Comparison of ENCODE assay signal across 10 cellular contexts in the genomic region with DNA sequence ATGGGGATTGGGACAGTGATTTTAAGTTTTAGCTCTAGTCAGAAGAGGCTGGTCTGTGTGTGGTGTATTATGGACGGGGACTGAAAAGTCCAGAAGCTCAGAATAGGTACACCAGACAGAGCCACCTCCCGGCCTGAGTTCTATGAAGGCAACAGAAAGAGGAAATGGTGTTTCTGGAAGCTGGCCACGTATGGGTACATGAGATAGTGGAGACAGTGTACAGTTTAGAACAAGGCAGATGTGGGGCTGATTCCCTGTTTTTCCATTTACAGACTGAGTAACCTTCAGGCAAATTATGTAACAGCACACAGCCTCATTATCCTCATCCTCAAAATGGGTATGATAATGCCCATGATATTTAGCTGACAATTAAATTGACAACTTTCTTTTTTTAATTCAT. TPM values are rescaled to one million over a fixed set of nuclear protein-coding genes. Genes with fewer than 3 reads are reported as not detected.
A peak's percentile ranks its signal among the peaks of the same experiment; 100 is the strongest.
DNase-seq lines count a peak whose midpoint lies in the region; ATAC-seq and TF ChIP-seq lines count a peak whose summit lies in the region.
"Had no signal": no experiment of that assay in that cellular context is flagged by ENCODE, and none has a peak within 500 bp of the region (broad histone marks: within the 10 kb centered on the region; RNA-seq: fewer than 3 reads in every experiment).

No MANE protein-coding gene starts in this region.

- TF ChIP-seq CTCF in Caco-2 (IDR thresholded peaks at IDR 0.05; ENCODE audit: insufficient read depth in 1 of 2, low read depth in 1 of 2, low read length in 1 of 2, severe bottlenecking in 1 of 2, unreplicated experiment in 1 of 2) = no peak
- TF ChIP-seq CTCF in LNCaP clone FGC (IDR thresholded peaks at IDR 0.05; ENCODE audit: control insufficient read depth, extremely low read depth, insufficient read depth) = no peak
- no peak for TF ChIP-seq CTCF in cardiac fibroblast (IDR thresholded peaks at IDR 0.05; ENCODE audit: low read depth, low read length)
- no peak for TF ChIP-seq CTCF in nephron (IDR thresholded peaks at IDR 0.05; ENCODE audit: unreplicated experiment in 3 of 3)

- intact Hi-C loops in Caco-2 (cut with micrococcal nuclease; ENCODE audit: unreplicated experiment) = no loop called here

- H3K4me3 ChIP-seq in Caco-2 (ENCODE audit: low read depth, low read length) = no peak overlapping the region
- peak overlapping the region; percentile 65 for H3K4me3 ChIP-seq in LNCaP clone FGC (ENCODE audit: low read depth, low read length)
- peak overlapping the region; percentile 63 to 73 for H3K4me3 ChIP-seq in cardiac fibroblast (replicated peaks in 1 of 2; ENCODE audit: low read depth in 2 of 2, low read length in 2 of 2)

- H3K27me3 ChIP-seq in Caco-2 (replicated peaks; ENCODE audit: control insufficient read depth, insufficient read depth, low read length) = no peaks in the 10 kb centered on the region
- H3K27me3 ChIP-seq: ovary had no signal

- BruUV-seq in Caco-2 (replicated peaks; lab: Mats Ljungman, UMichigan) = no TSS peak

- H3K27ac Mint-ChIP-seq in Caco-2 (ENCODE audit: unreplicated experiment) = no peak overlapping the region
- no peak overlapping the region for H3K27ac Mint-ChIP-seq in nephron

- H3K27me3 Mint-ChIP-seq in Caco-2 (ENCODE audit: insufficient read depth, unreplicated experiment) = no peaks in the 10 kb centered on the region
- peaks cover 14% of the 10 kb centered on the region for H3K27me3 Mint-ChIP-seq in nephron (ENCODE audit: low read depth)

- peak overlapping the region; percentile 99 for H3K4me3 Mint-ChIP-seq in Caco-2 (ENCODE audit: unreplicated experiment)
- peak overlapping the region; percentile 85 to 95 (median 94) for H3K4me3 Mint-ChIP-seq in nephron

- H3K4me1 ChIP-seq in Caco-2 = peaks cover 19% of the 10 kb centered on the region

- DNase-seq in Caco-2 (no peak), LNCaP clone FGC (ENCODE audit: low read depth) (no peak), cardiac fibroblast (ENCODE audit: low read depth in 2 of 2) (peak; percentile 17 to 35), DMS53 treated with DMSO at 0.1 percent for 48 hours (lab: John Stamatoyannopoulos, UW; ENCODE audit: unreplicated experiment) (no peak), hepatic stellate cell (ENCODE audit: low spot score) (no peak), mucosa of gallbladder (ENCODE audit: low spot score) (no peak)
- DNase-seq: anterior cingulate cortex, ovary had no signal

- no peak for ATAC-seq in HG03196 (IDR thresholded peaks at IDR 0.05; ENCODE audit: unreplicated experiment)

- 0 out of 2 replicates have a peak, but pooled peaks cover 4% of the 10 kb centered on the region for H3K9me3 ChIP-seq in Caco-2
- H3K9me3 ChIP-seq: ovary had no signal

- H3K36me3 Mint-ChIP-seq in Caco-2 (ENCODE audit: insufficient read depth, unreplicated experiment) = peaks cover 30% of the 10 kb centered on the region
- peaks cover 15% of the 10 kb centered on the region for H3K36me3 Mint-ChIP-seq in nephron (ENCODE audit: low read depth)

- POLR2A ChIA-PET in Caco-2 (lab: Charles Lee) = no interaction called here

- CTCF ChIA-PET in Caco-2 (lab: Charles Lee) = interaction anchor here (0.6 kb wide), 1 partner anchor 82 kb away, joined by 3 read pairs; no protein-coding TSS in a partner anchor

- H3K4me1 Mint-ChIP-seq in Caco-2 (ENCODE audit: low read depth, unreplicated experiment) (peaks cover 9% of the 10 kb centered on the region), nephron (peaks cover 16% of the 10 kb centered on the region)

- H3K36me3 ChIP-seq in Caco-2 (ENCODE audit: control insufficient read depth, insufficient read depth, low read length) = no peaks in the 10 kb centered on the region
- H3K36me3 ChIP-seq: ovary had no signal

- H3K9me3 Mint-ChIP-seq in Caco-2 (ENCODE audit: unreplicated experiment) = no peaks in the 10 kb centered on the region
- no peaks in the 10 kb centered on the region for H3K9me3 Mint-ChIP-seq in nephron

RNA-seq across cellular contexts. Expression of a gene that starts 1.3 kb away (rescaled TPM):
- total RNA-seq in Caco-2 (2022) (8.7 and 11.5 TPM in 2 replicates), mucosa of gallbladder (9.4 TPM)

RNA-seq across cellular contexts. Expression of a gene that starts 40.9 kb away (rescaled TPM):
- total RNA-seq in Caco-2 (2022) (10.0 and 14.3 TPM in 2 replicates), mucosa of gallbladder (5.1 TPM)

RNA-seq across cellular contexts. Expression of a gene that starts 57.8 kb away (rescaled TPM):
- total RNA-seq in Caco-2 (2022) (not detected in 2 replicates), mucosa of gallbladder (1.1 TPM)

Comparison
In these comparisons a context has a peak if more than half of its experiments do, and no peak if none do; other contexts are left out.
1. DNase-seq: peak in cardiac fibroblast (2 of 2); none in Caco-2 (0 of 2), LNCaP clone FGC (single experiment), DMS53 treated with DMSO at 0.1 percent for 48 hours (single experiment), hepatic stellate cell (single experiment) and mucosa of gallbladder (single experiment).